ENCODE assay signal across 16 cellular contexts in genomic region chr7:134121632-134122139, GRCh38. TPM values are rescaled to one million over a fixed set of nuclear protein-coding genes. Genes with fewer than 3 reads are reported as not detected.
DNase-seq lines count a peak whose midpoint lies in the region; ATAC-seq and TF ChIP-seq lines count a peak whose summit lies in the region.
"Had no signal": no experiment of that assay in that cellular context is flagged by ENCODE, and none has a peak within 500 bp of the region (broad histone marks: within the 10 kb centered on the region; RNA-seq: fewer than 3 reads in every experiment).

No MANE protein-coding gene starts in this region.

- H4K20me1 ChIP-seq in BLaER1 (no peaks in the 10 kb centered on the region), Karpas-422 (ENCODE audit: insufficient read depth, low read depth, low read length) (no peaks in the 10 kb centered on the region), OCI-LY3 (ENCODE audit: insufficient read depth, low read length) (no peaks in the 10 kb centered on the region)

- H3K4me2 ChIP-seq in BLaER1 (peak overlapping the region; percentile 73), Karpas-422 (ENCODE audit: low read depth, low read length, poor library complexity, severe bottlenecking) (peak overlapping the region; percentile 33), OCI-LY3 (ENCODE audit: low read length) (peak overlapping the region; percentile 44)

- TF ChIP-seq POLR2A in breast epithelium (IDR thresholded peaks at IDR 0.05) (no peak), ovary (IDR thresholded peaks at IDR 0.05) (no peak)

- H3K4me1 ChIP-seq in BLaER1 (peaks cover 18% of the 10 kb centered on the region), Karpas-422 (ENCODE audit: low read length) (peaks cover 13% of the 10 kb centered on the region), OCI-LY3 (ENCODE audit: low read length) (peaks cover 10% of the 10 kb centered on the region), breast epithelium (no peaks in the 10 kb centered on the region), ovary (ENCODE audit: insufficient read depth) (no peaks in the 10 kb centered on the region)

- no peaks in the 10 kb centered on the region for H3K9me2 ChIP-seq in Karpas-422 (replicated peaks; ENCODE audit: insufficient read depth, low read length)

- H3K4me3 ChIP-seq in BLaER1: no peak overlapping the region
- H3K4me3 ChIP-seq in Karpas-422 (ENCODE audit: low read length): no peak overlapping the region
- H3K4me3 ChIP-seq in OCI-LY3 (ENCODE audit: low read length): no peak overlapping the region
- H3K4me3 ChIP-seq in breast epithelium: no peak overlapping the region
- no peak overlapping the region for H3K4me3 ChIP-seq in ovary

- no peak for ATAC-seq in HG03139 (IDR thresholded peaks at IDR 0.05; ENCODE audit: unreplicated experiment)

- no peaks in the 10 kb centered on the region for H3K9me3 ChIP-seq in BLaER1
- no peaks in the 10 kb centered on the region for H3K9me3 ChIP-seq in Karpas-422 (ENCODE audit: low read length)
- no peaks in the 10 kb centered on the region for H3K9me3 ChIP-seq in OCI-LY3 (ENCODE audit: insufficient read depth, low read length)
- H3K9me3 ChIP-seq in breast epithelium: no peaks in the 10 kb centered on the region
- H3K9me3 ChIP-seq in ovary: no peaks in the 10 kb centered on the region

- H3K27me3 ChIP-seq in BLaER1: no peaks in the 10 kb centered on the region
- H3K27me3 ChIP-seq in Karpas-422 (ENCODE audit: low read length): no peaks in the 10 kb centered on the region
- no peaks in the 10 kb centered on the region for H3K27me3 ChIP-seq in OCI-LY3 (ENCODE audit: low read depth, low read length)
- no peaks in the 10 kb centered on the region for H3K27me3 ChIP-seq in breast epithelium
- H3K27me3 ChIP-seq in ovary: no peaks in the 10 kb centered on the region

- H3K79me2 ChIP-seq in Karpas-422 (ENCODE audit: low read length) (no peaks in the 10 kb centered on the region), OCI-LY3 (ENCODE audit: low read length) (no peaks in the 10 kb centered on the region)

- intact Hi-C loops in breast epithelium (cut with DNase I; ENCODE audit: low total_unique reads) (no loop called here), ovary (cut with DNase I) (no loop called here)

- WGBS in ovary, 3 donors: 63 to 68% (median 68%) methylated on average over 3 of the region's 3 CpGs

- no peak overlapping the region for H3K9ac ChIP-seq in BLaER1
- H3K9ac ChIP-seq in Karpas-422 (ENCODE audit: low read length): no peak overlapping the region
- H3K9ac ChIP-seq in OCI-LY3 (ENCODE audit: low read length): no peak overlapping the region

- H2AFZ ChIP-seq in Karpas-422 (ENCODE audit: low read length) (no peak overlapping the region), OCI-LY3 (ENCODE audit: low read depth, low read length) (no peak overlapping the region)

- TF ChIP-seq EP300 in ovary (IDR thresholded peaks at IDR 0.05): no peak

- H3K27ac ChIP-seq in BLaER1 (no peak overlapping the region), Karpas-422 (ENCODE audit: low read length) (no peak overlapping the region), OCI-LY3 (ENCODE audit: low read length) (no peak overlapping the region), breast epithelium (no peak overlapping the region), ovary (no peak overlapping the region)

- H3K36me3 ChIP-seq in BLaER1: no peaks in the 10 kb centered on the region
- no peaks in the 10 kb centered on the region for H3K36me3 ChIP-seq in Karpas-422 (ENCODE audit: insufficient read depth, low read length)
- no peaks in the 10 kb centered on the region for H3K36me3 ChIP-seq in OCI-LY3 (replicated peaks; ENCODE audit: low read depth, low read length)
- no peaks in the 10 kb centered on the region for H3K36me3 ChIP-seq in breast epithelium
- no peaks in the 10 kb centered on the region for H3K36me3 ChIP-seq in ovary

- DNase-seq in Karpas-422 (no peak), globus pallidus (ENCODE audit: low spot score) (peak; percentile 11), NCI-H748 treated with DMSO at 0.1 percent for 48 hours (lab: John Stamatoyannopoulos, UW) (no peak), breast epithelium (ENCODE audit: low spot score in 2 of 2) (no peak), ovary (no peak)
- DNase-seq: CD8-positive, alpha-beta memory T cell; GF-D8; KG1; NCI-H146; NCI-H2107; NCI-H446; NCI-H774; RPMI8226 had no signal

- TF ChIP-seq CTCF in OCI-LY3 (IDR thresholded peaks at IDR 0.05; ENCODE audit: low read depth, low read length) (no peak), breast epithelium (IDR thresholded peaks at IDR 0.05) (no peak), ovary (IDR thresholded peaks at IDR 0.05) (no peak)

RNA-seq across cellular contexts. Expression of gene LRGUK, which starts 5.5 kb away (rescaled TPM):
- 1.7 and 1.9 TPM in 2 replicates for total RNA-seq in Karpas-422 (2014; rRNA removed; shearing (Covaris generic); ENCODE audit: low replicate concordance)
- total RNA-seq in breast epithelium (1 to 10 TPM in 2 of 3 donors, under 1 TPM in 1; 0.96 to 2.6 (median 1.6) TPM), ovary (1 to 10 TPM in 2 of 7 donors, under 1 TPM in 5; 0.18 to 7.0 (median 0.67) TPM)
- under 1 TPM; 0.11 to 0.40 TPM for polyA plus RNA-seq in ovary
- polyA plus RNA-seq: CD8-positive, alpha-beta memory T cell had no signal
